In genomic region chr10:104340692-104341091, GRCh38 we compare ENCODE assay signal across 15 cellular contexts. TPM values are rescaled to one million over a fixed set of nuclear protein-coding genes. Genes with fewer than 3 reads are reported as not detected.
DNase-seq lines count a peak whose midpoint lies in the region; ATAC-seq, FAIRE-seq and TF ChIP-seq lines count a peak whose summit lies in the region.
"Had no signal": no experiment of that assay in that cellular context is flagged by ENCODE, and none has a peak within 500 bp of the region (broad histone marks: within the 10 kb centered on the region; RNA-seq: fewer than 3 reads in every experiment).

No MANE protein-coding gene starts in this region.

- H4K12ac ChIP-seq in trophoblast cell (ENCODE audit: low read depth, low read length): no peak overlapping the region

- TF ChIP-seq CTCF in natural killer cell (IDR thresholded peaks at IDR 0.05) (no peak), esophagus squamous epithelium (IDR thresholded peaks at IDR 0.05) (no peak)

- H3K4me3 Mint-ChIP-seq in natural killer cell treated with Interleukin-12 subunit alpha and Interleukin-12 subunit beta and Interleukin-15 and Interleukin-18, amount 100 ng/mL, for 72 hours: no peak overlapping the region
- H3K4me3 Mint-ChIP-seq in natural killer cell: no peak overlapping the region

- H2BK5ac ChIP-seq in trophoblast cell (ENCODE audit: low read depth, low read length, poor library complexity): no peak overlapping the region

- FAIRE-seq in HTR-8/SVneo (lab: Jason Lieb, UNC): no peak
- FAIRE-seq: islet of Langerhans had no signal

- no peaks in the 10 kb centered on the region for H3K9me3 Mint-ChIP-seq in natural killer cell treated with Interleukin-12 subunit alpha and Interleukin-12 subunit beta and Interleukin-15 and Interleukin-18, amount 100 ng/mL, for 72 hours
- peaks cover 2% of the 10 kb centered on the region in 2 donors for H3K9me3 Mint-ChIP-seq in natural killer cell

- no peak for ATAC-seq in natural killer cell treated with Interleukin-12 subunit alpha and Interleukin-12 subunit beta and Interleukin-15 and Interleukin-18, amount 100 ng/mL, for 72 hours
- ATAC-seq in natural killer cell (no peak), GM18517 (IDR thresholded peaks at IDR 0.05; ENCODE audit: unreplicated experiment) (no peak)
- ATAC-seq: SK-N-SH treated with all-trans-retinoic acid at 6 μM for 48 hours had no signal

- H2AFZ ChIP-seq in trophoblast cell (ENCODE audit: insufficient read depth, low read length, poor library complexity): no peak overlapping the region

- 66 to 72% methylated on average over 4 of the region's 4 CpGs for WGBS in esophagus squamous epithelium, 2 donors
- WGBS in trophoblast cell (ENCODE audit: extremely low coverage, insufficient coverage, insufficient read length): no CpG with 5 or more reads among the region's 4 CpGs

- intact Hi-C loops in natural killer cell (cut with micrococcal nuclease): no loop called here
- intact Hi-C loops in esophagus squamous epithelium (cut with DNase I): no loop called here

- H3K4ac ChIP-seq in trophoblast cell (ENCODE audit: low read depth, low read length): no peak overlapping the region

- DNase-seq in natural killer cell treated with Interleukin-12 subunit alpha and Interleukin-12 subunit beta and Interleukin-15 and Interleukin-18, amount 100 ng/mL, for 72 hours (ENCODE audit: low spot score): no peak
- no peak for DNase-seq in natural killer cell
- DNase-seq in esophagus squamous epithelium (lab: John Stamatoyannopoulos, UW): no peak
- no peak for DNase-seq in trophoblast cell
- DNase-seq in HTR-8/SVneo (ENCODE audit: insufficient read length, low spot score): no peak
- DNase-seq in ecto neural progenitor cell (ENCODE audit: low spot score): no peak
- DNase-seq in NCI-H2029 (lab: John Stamatoyannopoulos, UW): no peak
- DNase-seq: activated CD8-positive, alpha-beta memory T cell treated with anti-CD3 and anti-CD28 coated beads, Interleukin-2, amount 50 U/mL, for 4 hours; foreskin melanocyte; naive B cell; WERI-Rb-1 had no signal

- no peak overlapping the region for H4K8ac ChIP-seq in trophoblast cell (ENCODE audit: low read depth, low read length)

- H3K27me3 Mint-ChIP-seq in natural killer cell treated with Interleukin-12 subunit alpha and Interleukin-12 subunit beta and Interleukin-15 and Interleukin-18, amount 100 ng/mL, for 72 hours: no peaks in the 10 kb centered on the region
- H3K27me3 Mint-ChIP-seq in natural killer cell (ENCODE audit: low read depth in 2 of 2): peaks cover 0 to 4% of the 10 kb centered on the region in 2 donors
- H3K27me3 Mint-ChIP-seq: activated naive CD8-positive, alpha-beta T cell; naive B cell had no signal

- TF ChIP-seq POLR2A in esophagus squamous epithelium (IDR thresholded peaks at IDR 0.05): no peak

- peaks cover 5 to 37% (median 16%) of the 10 kb centered on the region in 3 donors for H3K4me1 ChIP-seq in esophagus squamous epithelium
- H3K4me1 ChIP-seq in trophoblast cell (ENCODE audit: control insufficient read depth in 1 of 2, insufficient read depth in 2 of 2, low read length in 2 of 2): peaks cover 17 to 19% of the 10 kb centered on the region in 2 experiments

- no peak overlapping the region for H3K9ac ChIP-seq in trophoblast cell (ENCODE audit: low read length)

- H3K4me1 Mint-ChIP-seq in natural killer cell treated with Interleukin-12 subunit alpha and Interleukin-12 subunit beta and Interleukin-15 and Interleukin-18, amount 100 ng/mL, for 72 hours (ENCODE audit: low read depth in 2 of 2): peaks cover 31 to 34% of the 10 kb centered on the region in 2 donors
- H3K4me1 Mint-ChIP-seq in natural killer cell: peaks cover 34 to 41% of the 10 kb centered on the region in 2 donors

- H3K36me3 Mint-ChIP-seq in natural killer cell treated with Interleukin-12 subunit alpha and Interleukin-12 subunit beta and Interleukin-15 and Interleukin-18, amount 100 ng/mL, for 72 hours: peaks cover 6% of the 10 kb centered on the region
- H3K36me3 Mint-ChIP-seq in natural killer cell: no peaks in the 10 kb centered on the region
- H3K36me3 Mint-ChIP-seq: activated naive CD8-positive, alpha-beta T cell; naive B cell had no signal

- peak overlapping the region; percentile 36 for H2BK12ac ChIP-seq in trophoblast cell (ENCODE audit: low read length)

- no peak overlapping the region for H3K23ac ChIP-seq in trophoblast cell (ENCODE audit: low read length)

- H3K27ac ChIP-seq in esophagus squamous epithelium (peak overlapping the region in 3 of 4 donors; percentile 94 to 99 (median 99)), trophoblast cell (ENCODE audit: low read depth, low read length) (no peak overlapping the region)
- H3K27ac ChIP-seq: WERI-Rb-1 had no signal

- H3K14ac ChIP-seq in trophoblast cell (ENCODE audit: low read length): no peak overlapping the region

- no peaks in the 10 kb centered on the region for H3K27me3 ChIP-seq in esophagus squamous epithelium
- H3K27me3 ChIP-seq in trophoblast cell (ENCODE audit: insufficient read depth, low read length): no peaks in the 10 kb centered on the region

- peaks cover 11% of the 10 kb centered on the region for H3K79me1 ChIP-seq in trophoblast cell (ENCODE audit: low read length)

- H4K91ac ChIP-seq in trophoblast cell (ENCODE audit: low read depth, low read length): no peak overlapping the region

- no peak overlapping the region for H3K18ac ChIP-seq in trophoblast cell (ENCODE audit: low read length)

- H3K4me2 ChIP-seq in trophoblast cell (ENCODE audit: low read length): no peak overlapping the region

- H3K9me3 ChIP-seq in esophagus squamous epithelium: no peaks in the 10 kb centered on the region
- no peaks in the 10 kb centered on the region for H3K9me3 ChIP-seq in trophoblast cell (ENCODE audit: insufficient read depth, low read depth, low read length)

- no peak overlapping the region for H2AK5ac ChIP-seq in trophoblast cell (ENCODE audit: low read length)

- no peak overlapping the region for H3K4me3 ChIP-seq in esophagus squamous epithelium
- H3K4me3 ChIP-seq in trophoblast cell (ENCODE audit: low read depth, low read length): no peak overlapping the region

- H3K36me3 ChIP-seq in esophagus squamous epithelium: no peaks in the 10 kb centered on the region
- H3K36me3 ChIP-seq in trophoblast cell (ENCODE audit: control insufficient read depth in 1 of 2, insufficient read depth in 2 of 2, low read length in 2 of 2): no peaks in the 10 kb centered on the region
- H3K36me3 ChIP-seq: WERI-Rb-1 had no signal

- no peak overlapping the region for H2BK120ac ChIP-seq in trophoblast cell (ENCODE audit: insufficient read depth, low read length, poor library complexity)

- peak overlapping the region; percentile 98 to 99 for H3K27ac Mint-ChIP-seq in natural killer cell treated with Interleukin-12 subunit alpha and Interleukin-12 subunit beta and Interleukin-15 and Interleukin-18, amount 100 ng/mL, for 72 hours
- peak overlapping the region in 1 of 2 donors; percentile 100 for H3K27ac Mint-ChIP-seq in natural killer cell

- H3K79me2 ChIP-seq in trophoblast cell (ENCODE audit: control insufficient read depth, insufficient read depth, low read length, poor library complexity): peaks cover 15% of the 10 kb centered on the region

RNA-seq across cellular contexts. Expression of gene ITPRIP, which starts 2.4 kb away (rescaled TPM):
- total RNA-seq in natural killer cell treated with Interleukin-12 subunit alpha and Interleukin-12 subunit beta and Interleukin-15 and Interleukin-18, amount 100 ng/mL, for 72 hours: 10 to 100 TPM; 42.1 to 63.0 TPM
- total RNA-seq in natural killer cell: 100 to 1,000 TPM; 172 to 225 (median 176) TPM
- total RNA-seq in esophagus squamous epithelium: 10 to 100 TPM; 37.6 to 61.6 (median 38.4) TPM
- polyA plus RNA-seq in trophoblast cell (2013): 15.6 and 16.0 TPM in 2 replicates

RNA-seq across cellular contexts. Expression of gene CFAP58, which starts 12.9 kb away (rescaled TPM):
- under 1 TPM; 0.38 to 0.67 TPM for total RNA-seq in natural killer cell treated with Interleukin-12 subunit alpha and Interleukin-12 subunit beta and Interleukin-15 and Interleukin-18, amount 100 ng/mL, for 72 hours
- total RNA-seq in natural killer cell (under 1 TPM; 0.07 to 0.15 (median 0.11) TPM), esophagus squamous epithelium (under 1 TPM in 3 of 4 donors, not detected in 1; 0.13 to 0.41 (median 0.19) TPM)
- polyA plus RNA-seq in trophoblast cell (2013): 0.68 and 0.77 TPM in 2 replicates
